In genomic region chr19:6996810-6997209, GRCh38 we compare ENCODE assay signal across 21 cellular contexts. TPM values are rescaled to one million over a fixed set of nuclear protein-coding genes. Genes with fewer than 3 reads are reported as not detected.
DNase-seq lines count a peak whose midpoint lies in the region; ATAC-seq and TF ChIP-seq lines count a peak whose summit lies in the region.
"Had no signal": no experiment of that assay in that cellular context is flagged by ENCODE, and none has a peak within 500 bp of the region (broad histone marks: within the 10 kb centered on the region; RNA-seq: fewer than 3 reads in every experiment).

No MANE protein-coding gene starts in this region.

- H3K4me1 Mint-ChIP-seq in activated T-cell treated with anti-CD3 and anti-CD28 coated beads, Interleukin-2, amount 50 U/mL, for 4 hours (ENCODE audit: low read depth): peaks cover 19% of the 10 kb centered on the region
- H3K4me1 Mint-ChIP-seq in CD4-positive, alpha-beta T cell (ENCODE audit: low read depth): peaks cover 42% of the 10 kb centered on the region
- peaks cover 11 to 40% (median 19%) of the 10 kb centered on the region in 4 donors for H3K4me1 Mint-ChIP-seq in CD4-positive, alpha-beta memory T cell
- peaks cover 60% of the 10 kb centered on the region for H3K4me1 Mint-ChIP-seq in dendritic cell treated with granulocyte-macrophage colony-stimulating factor and Interleukin-4, amounts not matched to agents 40 ng/mL and 50 ng/mL, for 4 days (ENCODE audit: low read depth)

- POLR2A ChIA-PET in CD4-positive, alpha-beta T cell (lab: Charles Lee): no interaction called here
- POLR2A ChIA-PET in CD4-positive, alpha-beta memory T cell (lab: Charles Lee; ENCODE audit: partially characterized antibody): no interaction called here

- no peaks in the 10 kb centered on the region for H3K27me3 ChIP-seq in CD4-positive, alpha-beta T cell (ENCODE audit: control insufficient read depth, insufficient read depth, low read length)
- H3K27me3 ChIP-seq in CD4-positive, alpha-beta memory T cell (ENCODE audit: insufficient read depth, low read length): no peaks in the 10 kb centered on the region

- H3K27ac ChIP-seq in CD4-positive, alpha-beta T cell (ENCODE audit: low read depth, low read length): no peak overlapping the region
- H3K27ac ChIP-seq in CD4-positive, alpha-beta memory T cell (ENCODE audit: low read depth, low read length): no peak overlapping the region
- H3K27ac ChIP-seq: GM23248 had no signal

- peak overlapping the region; percentile 68 for H3K4me3 Mint-ChIP-seq in activated T-cell treated with anti-CD3 and anti-CD28 coated beads, Interleukin-2, amount 50 U/mL, for 4 hours
- peak overlapping the region; percentile 85 for H3K4me3 Mint-ChIP-seq in CD4-positive, alpha-beta T cell
- peak overlapping the region; percentile 50 to 84 (median 80) for H3K4me3 Mint-ChIP-seq in CD4-positive, alpha-beta memory T cell
- peak overlapping the region; percentile 70 for H3K4me3 Mint-ChIP-seq in dendritic cell treated with granulocyte-macrophage colony-stimulating factor and Interleukin-4, amounts not matched to agents 40 ng/mL and 50 ng/mL, for 4 days

- peaks cover 9% of the 10 kb centered on the region for H3K9me3 Mint-ChIP-seq in activated T-cell treated with anti-CD3 and anti-CD28 coated beads, Interleukin-2, amount 50 U/mL, for 4 hours
- H3K9me3 Mint-ChIP-seq in CD4-positive, alpha-beta T cell: peaks cover 8% of the 10 kb centered on the region
- peaks cover 0 to 7% (median 3%) of the 10 kb centered on the region in 8 donors for H3K9me3 Mint-ChIP-seq in CD4-positive, alpha-beta memory T cell
- peaks cover 13% of the 10 kb centered on the region for H3K9me3 Mint-ChIP-seq in dendritic cell treated with granulocyte-macrophage colony-stimulating factor and Interleukin-4, amounts not matched to agents 40 ng/mL and 50 ng/mL, for 4 days

- peaks cover 7% of the 10 kb centered on the region for H3K36me3 Mint-ChIP-seq in activated T-cell treated with anti-CD3 and anti-CD28 coated beads, Interleukin-2, amount 50 U/mL, for 4 hours (ENCODE audit: insufficient read depth)
- H3K36me3 Mint-ChIP-seq in CD4-positive, alpha-beta T cell (ENCODE audit: low read depth): peaks cover 11% of the 10 kb centered on the region
- peaks cover 0 to 7% of the 10 kb centered on the region in 2 donors for H3K36me3 Mint-ChIP-seq in CD4-positive, alpha-beta memory T cell
- H3K36me3 Mint-ChIP-seq in dendritic cell treated with granulocyte-macrophage colony-stimulating factor and Interleukin-4, amounts not matched to agents 40 ng/mL and 50 ng/mL, for 4 days (ENCODE audit: low read depth): peaks cover 13% of the 10 kb centered on the region
- H3K36me3 Mint-ChIP-seq: CD4-positive, CD25-positive, alpha-beta regulatory T cell had no signal

- H3K36me3 ChIP-seq in CD4-positive, alpha-beta memory T cell (ENCODE audit: insufficient read depth, low read length): no peaks in the 10 kb centered on the region
- H3K36me3 ChIP-seq: BE2C, HAP-1 had no signal

- no peak for ATAC-seq in activated T-cell treated with anti-CD3 and anti-CD28 coated beads, Interleukin-2, amount 50 U/mL, for 4 hours
- ATAC-seq in CD4-positive, alpha-beta T cell (ENCODE audit: poor library complexity): no peak
- ATAC-seq: HepG2 had no signal

- intact Hi-C loops in CD4-positive, alpha-beta T cell (cut with DNase I, micrococcal nuclease): no loop called here
- intact Hi-C loops in CD4-positive, alpha-beta memory T cell (cut with micrococcal nuclease): no loop called here
- intact Hi-C loops in dendritic cell treated with granulocyte-macrophage colony-stimulating factor and Interleukin-4, amounts not matched to agents 40 ng/mL and 50 ng/mL, for 4 days (cut with micrococcal nuclease): no loop called here

- H3K27me3 Mint-ChIP-seq in activated T-cell treated with anti-CD3 and anti-CD28 coated beads, Interleukin-2, amount 50 U/mL, for 4 hours (ENCODE audit: low read depth): no peaks in the 10 kb centered on the region
- no peaks in the 10 kb centered on the region for H3K27me3 Mint-ChIP-seq in CD4-positive, alpha-beta T cell
- no peaks in the 10 kb centered on the region for H3K27me3 Mint-ChIP-seq in CD4-positive, alpha-beta memory T cell
- no peaks in the 10 kb centered on the region for H3K27me3 Mint-ChIP-seq in dendritic cell treated with granulocyte-macrophage colony-stimulating factor and Interleukin-4, amounts not matched to agents 40 ng/mL and 50 ng/mL, for 4 days

- no peak for TF ChIP-seq CTCF in CD4-positive, alpha-beta T cell (IDR thresholded peaks at IDR 0.05)

- peak overlapping the region; percentile 69 for H3K27ac Mint-ChIP-seq in CD4-positive, alpha-beta T cell
- H3K27ac Mint-ChIP-seq in CD4-positive, alpha-beta memory T cell: peak overlapping the region in 4 of 7 donors; percentile 49 to 93 (median 86)
- peak overlapping the region; percentile 74 for H3K27ac Mint-ChIP-seq in dendritic cell treated with granulocyte-macrophage colony-stimulating factor and Interleukin-4, amounts not matched to agents 40 ng/mL and 50 ng/mL, for 4 days
- H3K27ac Mint-ChIP-seq: IgD-negative memory B cell had no signal

- H3K4me1 ChIP-seq in CD4-positive, alpha-beta memory T cell (ENCODE audit: insufficient read depth, low read length): no peaks in the 10 kb centered on the region
- H3K4me1 ChIP-seq: BE2C, HAP-1 had no signal

- H3K4me3 ChIP-seq in CD4-positive, alpha-beta memory T cell (ENCODE audit: low read length in 2 of 2): peak overlapping the region in 1 of 2 donors; percentile 19
- H3K4me3 ChIP-seq: GM23248, HAP-1 had no signal

- no peaks in the 10 kb centered on the region for H3K9me3 ChIP-seq in CD4-positive, alpha-beta T cell (ENCODE audit: control insufficient read depth, low read length)
- no peaks in the 10 kb centered on the region for H3K9me3 ChIP-seq in CD4-positive, alpha-beta memory T cell (ENCODE audit: control insufficient read depth in 1 of 2, low read length in 2 of 2)
- H3K9me3 ChIP-seq: BE2C, HAP-1 had no signal

- CTCF ChIA-PET in CD4-positive, alpha-beta T cell (lab: Charles Lee): no interaction called here
- CTCF ChIA-PET in CD4-positive, alpha-beta memory T cell (lab: Charles Lee; ENCODE audit: partially characterized antibody): no interaction called here

- no peak for DNase-seq in activated T-cell treated with anti-CD3 and anti-CD28 coated beads, Interleukin-2, amount 50 U/mL, for 4 hours
- DNase-seq in activated T-cell treated with anti-CD3 and anti-CD28 coated beads, Interleukin-2, amount 50 U/mL, for 48 hours: no peak
- no peak for DNase-seq in CD4-positive, alpha-beta T cell
- no peak for DNase-seq in CD4-positive, alpha-beta memory T cell
- DNase-seq in DMS153 treated with DMSO at 0.1 percent for 48 hours (lab: John Stamatoyannopoulos, UW; ENCODE audit: unreplicated experiment): no peak
- no peak for DNase-seq in stimulated activated CD4-positive, alpha-beta T cell treated with anti-CD3 and anti-CD28 coated beads, Interleukin-15, amount 100 ng/mL, for 24 hours
- DNase-seq: ACHN; BE2C; C1 segment of cervical spinal cord; Calu3; CD4-positive, CD25-positive, alpha-beta regulatory T cell; DMS53; DND-41; EL; GM23248 had no signal

RNA-seq across cellular contexts. Expression of gene MBD3L2B, which starts 24.4 kb away (rescaled TPM):
- total RNA-seq in activated T-cell treated with anti-CD3 and anti-CD28 coated beads, Interleukin-2, amount 50 U/mL, for 4 hours: not detected
- not detected for total RNA-seq in CD4-positive, alpha-beta T cell
- total RNA-seq in CD4-positive, alpha-beta memory T cell: not detected
- not detected for polyA plus RNA-seq in CD4-positive, alpha-beta memory T cell
- total RNA-seq: Calu3; CD4-positive, CD25-positive, alpha-beta regulatory T cell; G401; GM23248; H4; HepG2 had no signal
- polyA plus RNA-seq: CD4-positive, CD25-positive, alpha-beta regulatory T cell; GM23248; HepG2; IgD-negative memory B cell had no signal

RNA-seq across cellular contexts. Expression of gene MBD3L5, which starts 33.6 kb away (rescaled TPM):
- not detected for total RNA-seq in activated T-cell treated with anti-CD3 and anti-CD28 coated beads, Interleukin-2, amount 50 U/mL, for 4 hours
- not detected for total RNA-seq in CD4-positive, alpha-beta T cell
- total RNA-seq in CD4-positive, alpha-beta memory T cell: not detected
- not detected for polyA plus RNA-seq in CD4-positive, alpha-beta memory T cell
- total RNA-seq: Calu3; CD4-positive, CD25-positive, alpha-beta regulatory T cell; G401; GM23248; H4; HepG2 had no signal
- polyA plus RNA-seq: CD4-positive, CD25-positive, alpha-beta regulatory T cell; GM23248; HepG2; IgD-negative memory B cell had no signal

RNA-seq across cellular contexts. Expression of gene MBD3L4, which starts 43.2 kb away (rescaled TPM):
- total RNA-seq in activated T-cell treated with anti-CD3 and anti-CD28 coated beads, Interleukin-2, amount 50 U/mL, for 4 hours: not detected
- total RNA-seq in CD4-positive, alpha-beta T cell: not detected
- total RNA-seq in CD4-positive, alpha-beta memory T cell: not detected
- not detected for polyA plus RNA-seq in CD4-positive, alpha-beta memory T cell
- total RNA-seq: Calu3; CD4-positive, CD25-positive, alpha-beta regulatory T cell; G401; GM23248; H4; HepG2 had no signal
- polyA plus RNA-seq: CD4-positive, CD25-positive, alpha-beta regulatory T cell; GM23248; HepG2; IgD-negative memory B cell had no signal

RNA-seq across cellular contexts. Expression of gene MBD3L2, which starts 52.3 kb away (rescaled TPM):
- not detected for total RNA-seq in activated T-cell treated with anti-CD3 and anti-CD28 coated beads, Interleukin-2, amount 50 U/mL, for 4 hours
- not detected for total RNA-seq in CD4-positive, alpha-beta T cell
- not detected for total RNA-seq in CD4-positive, alpha-beta memory T cell
- not detected for polyA plus RNA-seq in CD4-positive, alpha-beta memory T cell
- total RNA-seq: Calu3; CD4-positive, CD25-positive, alpha-beta regulatory T cell; GM23248; H4; HepG2 had no signal
- polyA plus RNA-seq: CD4-positive, CD25-positive, alpha-beta regulatory T cell; GM23248; HepG2; IgD-negative memory B cell had no signal
